In the genomic region with DNA sequence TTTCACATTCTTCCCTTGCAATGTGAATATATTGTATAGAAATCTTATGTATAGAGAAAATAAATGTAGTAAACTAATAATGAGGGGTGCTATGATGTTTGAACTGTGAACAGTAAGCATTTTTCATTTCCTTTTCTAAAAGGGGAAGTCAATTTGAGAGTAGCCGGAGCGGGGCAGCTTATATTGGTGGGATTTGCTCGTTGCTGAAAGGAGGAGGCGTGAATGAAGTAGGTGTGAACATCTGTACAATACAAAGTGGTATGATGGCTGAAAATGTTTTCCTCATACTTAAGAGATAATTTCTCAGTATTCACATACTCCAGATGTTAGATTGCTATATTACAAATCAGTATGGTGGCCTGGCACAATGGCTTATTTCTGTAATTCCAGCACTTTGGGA, we compare ENCODE assay signal across 12 cellular contexts.
DNase-seq lines count a peak whose midpoint lies in the region; ATAC-seq and TF ChIP-seq lines count a peak whose summit lies in the region.
"Had no signal": no experiment of that assay in that cellular context is flagged by ENCODE, and none has a peak within 500 bp of the region (broad histone marks: within the 10 kb centered on the region; RNA-seq: fewer than 3 reads in every experiment).

No MANE protein-coding gene starts in this region.

- CTCF ChIA-PET in activated naive CD4-positive, alpha-beta T cell treated with anti-CD3 and anti-CD28 coated beads, Interleukin-2, amount 10 ng/mL, durations not matched to agents 7 days and 5 days (lab: Charles Lee): no interaction called here

- in situ Hi-C loops in GM13976 (cut with MboI; ENCODE audit: low sequenced_read_pairs, unreplicated experiment): no loop called here

- peak; percentile 83 for ATAC-seq in GM19467 (IDR thresholded peaks at IDR 0.05; ENCODE audit: unreplicated experiment)
- peak; percentile 73 for ATAC-seq in HG02981 (IDR thresholded peaks at IDR 0.05; ENCODE audit: unreplicated experiment)
- ATAC-seq: activated T-helper 17 cell treated with anti-CD3 and anti-CD28 coated beads, Interleukin-2, amount 50 U/mL, for 72 hours had no signal

- H3K27ac Mint-ChIP-seq in activated naive CD4-positive, alpha-beta T cell treated with anti-CD3 and anti-CD28 coated beads, Interleukin-2, amount 10 ng/mL, durations not matched to agents 7 days and 5 days: no peak overlapping the region
- H3K27ac Mint-ChIP-seq: activated T-helper 17 cell treated with anti-CD3 and anti-CD28 coated beads, Interleukin-2, amount 50 U/mL, for 72 hours had no signal

- H3K4me3 Mint-ChIP-seq in activated naive CD4-positive, alpha-beta T cell treated with anti-CD3 and anti-CD28 coated beads, Interleukin-2, amount 10 ng/mL, durations not matched to agents 7 days and 5 days: no peak overlapping the region
- H3K4me3 Mint-ChIP-seq: activated T-helper 17 cell treated with anti-CD3 and anti-CD28 coated beads, Interleukin-2, amount 50 U/mL, for 72 hours; neural crest cell had no signal

- no peaks in the 10 kb centered on the region for H3K36me3 Mint-ChIP-seq in activated naive CD4-positive, alpha-beta T cell treated with anti-CD3 and anti-CD28 coated beads, Interleukin-2, amount 10 ng/mL, durations not matched to agents 7 days and 5 days

- DNase-seq in GM13976 (ENCODE audit: low spot score): peak; percentile 30
- DNase-seq in MV-4-11 (lab: John Stamatoyannopoulos, UW): peak; percentile 43
- no peak for DNase-seq in cerebellum (ENCODE audit: low spot score)
- DNase-seq in activated naive CD4-positive, alpha-beta T cell treated with anti-CD3 and anti-CD28 coated beads, Interleukin-2, amount 10 ng/mL, durations not matched to agents 7 days and 5 days: no peak
- DNase-seq in HCEC 1CT: no peak
- no peak for DNase-seq in iPS-NIHi11 (ENCODE audit: low spot score)
- DNase-seq: NCI-H524 treated with DMSO at 0.1 percent for 48 hours, upper lobe of left lung had no signal

- H3K4me1 Mint-ChIP-seq in activated naive CD4-positive, alpha-beta T cell treated with anti-CD3 and anti-CD28 coated beads, Interleukin-2, amount 10 ng/mL, durations not matched to agents 7 days and 5 days: no peaks in the 10 kb centered on the region
- H3K4me1 Mint-ChIP-seq: activated T-helper 17 cell treated with anti-CD3 and anti-CD28 coated beads, Interleukin-2, amount 50 U/mL, for 72 hours; neural crest cell had no signal

- no peak for TF ChIP-seq CTCF in GM13976 (IDR thresholded peaks at IDR 0.05; ENCODE audit: borderline replicate concordance, control extremely low read depth, extremely low read depth, insufficient read depth, missing control alignments)

- H3K27me3 Mint-ChIP-seq in activated naive CD4-positive, alpha-beta T cell treated with anti-CD3 and anti-CD28 coated beads, Interleukin-2, amount 10 ng/mL, durations not matched to agents 7 days and 5 days: no peaks in the 10 kb centered on the region
- H3K27me3 Mint-ChIP-seq: activated T-helper 17 cell treated with anti-CD3 and anti-CD28 coated beads, Interleukin-2, amount 50 U/mL, for 72 hours had no signal

- H3K9me3 Mint-ChIP-seq in activated naive CD4-positive, alpha-beta T cell treated with anti-CD3 and anti-CD28 coated beads, Interleukin-2, amount 10 ng/mL, durations not matched to agents 7 days and 5 days: no peaks in the 10 kb centered on the region
- H3K9me3 Mint-ChIP-seq: activated T-helper 17 cell treated with anti-CD3 and anti-CD28 coated beads, Interleukin-2, amount 50 U/mL, for 72 hours; neural crest cell had no signal

Comparison
In these comparisons a context has a peak if more than half of its experiments do, and no peak if none do; other contexts are left out.
1. DNase-seq: peak in GM13976 (single experiment) and MV-4-11 (single experiment); none in cerebellum (single experiment), activated naive CD4-positive, alpha-beta T cell treated with anti-CD3 and anti-CD28 coated beads, Interleukin-2, amount 10 ng/mL, durations not matched to agents 7 days and 5 days (single experiment), HCEC 1CT (single experiment) and iPS-NIHi11 (single experiment).